In genomic region chr4:52622564-52622963, GRCh38 we compare ENCODE assay signal across 32 cellular contexts.
"Had no signal": no experiment of that assay in that cellular context is flagged by ENCODE, and none has a peak within 500 bp of the region (broad histone marks: within the 10 kb centered on the region; RNA-seq: fewer than 3 reads in every experiment).

No MANE protein-coding gene starts in this region.

- H3K4me3 Mint-ChIP-seq: activated CD4-positive, alpha-beta memory T cell treated with anti-CD3 and anti-CD28 coated beads, Interleukin-2, amount 10 ng/mL, durations not matched to agents 7 days and 5 days; activated CD8-positive, alpha-beta memory T cell treated with anti-CD3 and anti-CD28 coated beads, Interleukin-2, amount 10 ng/mL, durations not matched to agents 7 days and 5 days; activated naive CD4-positive, alpha-beta T cell treated with anti-CD3 and anti-CD28 coated beads, Interleukin-2, amount 10 ng/mL, durations not matched to agents 7 days and 5 days; activated naive CD8-positive, alpha-beta T cell; activated naive CD8-positive, alpha-beta T cell treated with anti-CD3 and anti-CD28 coated beads, Interleukin-2, amount 50 U/mL, for 24 hours; brain; central memory CD8-positive, alpha-beta T cell; T-cell had no signal

- ATAC-seq: activated CD8-positive, alpha-beta memory T cell treated with anti-CD3 and anti-CD28 coated beads, Interleukin-2, amount 10 ng/mL, durations not matched to agents 7 days and 5 days; activated naive CD8-positive, alpha-beta T cell treated with anti-CD3 and anti-CD28 coated beads, Interleukin-2, amount 50 U/mL, for 24 hours; K562; PC-3; SK-N-SH treated with all-trans-retinoic acid at 6 μM for 48 hours; T-cell had no signal

- H3K27ac Mint-ChIP-seq: activated CD4-positive, alpha-beta memory T cell treated with anti-CD3 and anti-CD28 coated beads, Interleukin-2, amount 10 ng/mL, durations not matched to agents 7 days and 5 days; activated CD8-positive, alpha-beta memory T cell treated with anti-CD3 and anti-CD28 coated beads, Interleukin-2, amount 10 ng/mL, durations not matched to agents 7 days and 5 days; activated naive CD4-positive, alpha-beta T cell treated with anti-CD3 and anti-CD28 coated beads, Interleukin-2, amount 10 ng/mL, durations not matched to agents 7 days and 5 days; activated naive CD8-positive, alpha-beta T cell; activated naive CD8-positive, alpha-beta T cell treated with anti-CD3 and anti-CD28 coated beads, Interleukin-2, amount 50 U/mL, for 24 hours; T-cell had no signal

- FAIRE-seq: K562 had no signal

- H3K27me3 Mint-ChIP-seq: activated CD4-positive, alpha-beta memory T cell treated with anti-CD3 and anti-CD28 coated beads, Interleukin-2, amount 10 ng/mL, durations not matched to agents 7 days and 5 days; activated CD8-positive, alpha-beta memory T cell treated with anti-CD3 and anti-CD28 coated beads, Interleukin-2, amount 10 ng/mL, durations not matched to agents 7 days and 5 days; activated naive CD4-positive, alpha-beta T cell treated with anti-CD3 and anti-CD28 coated beads, Interleukin-2, amount 10 ng/mL, durations not matched to agents 7 days and 5 days; activated naive CD8-positive, alpha-beta T cell; brain; central memory CD8-positive, alpha-beta T cell; T-cell had no signal

- H3K27ac ChIP-seq: cardiac muscle cell, Peyer's patch, VCaP had no signal

- H3K9me3 Mint-ChIP-seq: activated CD4-positive, alpha-beta memory T cell treated with anti-CD3 and anti-CD28 coated beads, Interleukin-2, amount 10 ng/mL, durations not matched to agents 7 days and 5 days; activated naive CD4-positive, alpha-beta T cell treated with anti-CD3 and anti-CD28 coated beads, Interleukin-2, amount 10 ng/mL, durations not matched to agents 7 days and 5 days; activated naive CD8-positive, alpha-beta T cell treated with anti-CD3 and anti-CD28 coated beads, Interleukin-2, amount 50 U/mL, for 24 hours; brain; central memory CD8-positive, alpha-beta T cell; T-cell had no signal

- DNase-seq: activated CD4-positive, alpha-beta memory T cell treated with anti-CD3 and anti-CD28 coated beads, Interleukin-2, amount 10 ng/mL, durations not matched to agents 7 days and 5 days; activated CD4-positive, alpha-beta T cell treated with anti-CD3 and anti-CD28 coated beads for 1 hour; activated CD4-positive, alpha-beta T cell treated with anti-CD3 and anti-CD28 coated beads for 48 hours; activated CD4-positive, CD25-positive, alpha-beta regulatory T cell; activated CD8-positive, alpha-beta memory T cell treated with anti-CD3 and anti-CD28 coated beads for 24 hours; activated CD8-positive, alpha-beta memory T cell treated with anti-CD3 and anti-CD28 coated beads, Interleukin-2, amount 10 ng/mL, durations not matched to agents 7 days and 5 days; activated CD8-positive, alpha-beta memory T cell treated with anti-CD3 and anti-CD28 coated beads, Interleukin-2, amount 50 U/mL, for 48 hours; activated effector memory CD4-positive, alpha-beta T cell treated with Interleukin-2 at 50 U/mL for 16 hours; activated naive CD4-positive, alpha-beta T cell treated with anti-CD3 and anti-CD28 coated beads, Interleukin-2, amount 10 ng/mL, durations not matched to agents 7 days and 5 days; activated naive CD8-positive, alpha-beta T cell treated with anti-CD3 and anti-CD28 coated beads, Interleukin-2, amount 50 U/mL, for 24 hours; activated T-cell treated with anti-CD3 and anti-CD28 coated beads, Interleukin-2, amount 50 U/mL, for 48 hours; NCI-H1105; NCI-H1417 treated with DMSO at 0.1 percent for 48 hours; NCI-H187 treated with DMSO at 0.1 percent for 48 hours; NCI-H2081 treated with DMSO at 0.1 percent for 48 hours; NCI-H2171; NCI-H510A; NK-92 treated with Interleukin-12 subunit alpha and Interleukin-12 subunit beta, amount 100 ng/mL, for 24 hours; PC-3; Peyer's patch; RPMI8226; SHP77 treated with DMSO at 0.1 percent for 48 hours; T-cell; T-helper 2 cell; T-helper 9 cell had no signal
